25 cellular contexts compared by ENCODE assay signal in the genomic region with DNA sequence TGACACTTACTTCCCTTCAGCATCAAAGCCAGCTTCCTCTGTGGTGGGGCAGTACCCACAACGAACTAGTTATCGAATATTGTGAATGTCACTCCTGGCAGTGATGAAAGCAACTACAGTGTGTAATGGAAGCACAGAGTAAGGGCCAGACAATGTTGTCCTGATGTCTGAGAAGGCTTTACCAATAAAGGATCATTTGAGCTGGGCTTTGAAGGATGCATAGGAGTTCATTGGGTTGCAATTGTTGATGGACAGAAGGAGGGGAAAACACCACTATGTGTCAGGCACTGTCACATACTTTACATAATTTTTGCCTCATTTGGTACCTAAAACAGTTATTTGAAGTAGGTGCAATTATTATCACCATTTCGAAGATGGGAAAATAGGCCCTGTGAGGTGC.
"Had no signal": no experiment of that assay in that cellular context is flagged by ENCODE, and none has a peak within 500 bp of the region (broad histone marks: within the 10 kb centered on the region; RNA-seq: fewer than 3 reads in every experiment).

No MANE protein-coding gene starts in this region.

- H3K27me3 Mint-ChIP-seq: dendritic cell treated with granulocyte-macrophage colony-stimulating factor and Interleukin-4, amounts not matched to agents 40 ng/mL and 50 ng/mL, for 4 days; effector memory CD8-positive, alpha-beta T cell; naive B cell had no signal

- H3K4me1 Mint-ChIP-seq: mesothelial cell of epicardium had no signal

- H3K36me3 ChIP-seq: colonic mucosa, esophagus squamous epithelium, gastrocnemius medialis, heart right ventricle, left lung, lower lobe of right lung had no signal

- H3K4me3 ChIP-seq: colonic mucosa, esophagus squamous epithelium, gastrocnemius medialis, heart right ventricle, left lung, lower lobe of right lung, mucosa of descending colon had no signal

- H3K36me3 Mint-ChIP-seq: mesothelial cell of epicardium had no signal

- H3K9me3 ChIP-seq: colonic mucosa, lower lobe of right lung had no signal

- H3K4me3 Mint-ChIP-seq: dendritic cell treated with granulocyte-macrophage colony-stimulating factor and Interleukin-4, amounts not matched to agents 40 ng/mL and 50 ng/mL, for 4 days; effector memory CD8-positive, alpha-beta T cell; endodermal cell; mesothelial cell of epicardium; naive B cell had no signal

- DNase-seq: colonic mucosa; cortex of kidney; effector CD8-positive, alpha-beta T cell; effector memory CD8-positive, alpha-beta T cell; endodermal cell; erythroblast; esophagus squamous epithelium; foreskin fibroblast; foreskin melanocyte; gastrocnemius medialis; glutamatergic neuron; head of caudate nucleus; heart right ventricle; hippocampal formation; left cardiac atrium; left lung; left ventricle myocardium superior; lower lobe of right lung; mesenchymal stem cell; mucosa of descending colon; naive B cell had no signal

- H3K27ac Mint-ChIP-seq: dendritic cell treated with granulocyte-macrophage colony-stimulating factor and Interleukin-4, amounts not matched to agents 40 ng/mL and 50 ng/mL, for 4 days; effector memory CD8-positive, alpha-beta T cell; endodermal cell; mesothelial cell of epicardium; naive B cell had no signal

- H3K4me1 ChIP-seq: colonic mucosa, esophagus squamous epithelium, heart right ventricle, left lung, lower lobe of right lung had no signal

- ATAC-seq: effector memory CD8-positive, alpha-beta T cell; esophagus mucosa; gastrocnemius medialis; heart right ventricle; left cardiac atrium; left lung; left ventricle myocardium superior; lower lobe of right lung; mucosa of descending colon had no signal

- H3K9me3 Mint-ChIP-seq: endodermal cell, mesothelial cell of epicardium had no signal

- H3K27me3 ChIP-seq: colonic mucosa, esophagus squamous epithelium, gastrocnemius medialis, heart right ventricle, left lung had no signal

- H3K27ac ChIP-seq: colonic mucosa, epithelial cell of prostate, esophagus squamous epithelium, gastrocnemius medialis, heart right ventricle, left lung, lower lobe of right lung had no signal
